Comparison of ENCODE assay signal across 18 cellular contexts in genomic region chr1:56450004-56450666, GRCh38.
"Had no signal": no experiment of that assay in that cellular context is flagged by ENCODE, and none has a peak within 500 bp of the region (broad histone marks: within the 10 kb centered on the region; RNA-seq: fewer than 3 reads in every experiment).

No MANE protein-coding gene starts in this region.

- H3K4me1 ChIP-seq: foreskin keratinocyte had no signal

- H3K4me1 Mint-ChIP-seq: activated CD4-positive, alpha-beta memory T cell treated with anti-CD3 and anti-CD28 coated beads, Interleukin-2, amount 10 ng/mL, durations not matched to agents 7 days and 5 days; activated naive CD8-positive, alpha-beta T cell treated with anti-CD3 and anti-CD28 coated beads, Interleukin-2, amount 10 ng/mL, durations not matched to agents 7 days and 5 days had no signal

- DNase-seq: activated CD4-positive, alpha-beta memory T cell treated with anti-CD3 and anti-CD28 coated beads, Interleukin-2, amount 10 ng/mL, durations not matched to agents 7 days and 5 days; activated CD4-positive, alpha-beta T cell treated with anti-CD3 and anti-CD28 coated beads for 1 hour; activated naive CD8-positive, alpha-beta T cell treated with anti-CD3 and anti-CD28 coated beads, Interleukin-2, amount 10 ng/mL, durations not matched to agents 7 days and 5 days; foreskin keratinocyte; head of caudate nucleus; kidney glomerular epithelial cell; naive B cell; psoas muscle; sigmoid colon; stimulated activated CD4-positive, alpha-beta T cell treated with anti-CD3 and anti-CD28 coated beads, Interleukin-12 subunit alpha, Interleukin-12 subunit beta, amount 100 ng/mL, for 4 hours; stimulated activated naive CD4-positive, alpha-beta T cell treated with Interleukin-2 at 50 U/mL for 16 hours; SW 1271; upper lobe of left lung had no signal

- H3K4me3 Mint-ChIP-seq: activated CD4-positive, alpha-beta memory T cell treated with anti-CD3 and anti-CD28 coated beads, Interleukin-2, amount 10 ng/mL, durations not matched to agents 7 days and 5 days; activated naive CD8-positive, alpha-beta T cell treated with anti-CD3 and anti-CD28 coated beads, Interleukin-2, amount 10 ng/mL, durations not matched to agents 7 days and 5 days had no signal

- H3K4me3 ChIP-seq: ascending aorta, lung, psoas muscle, sigmoid colon, suprapubic skin, upper lobe of left lung had no signal

- H3K27me3 Mint-ChIP-seq: activated CD4-positive, alpha-beta memory T cell treated with anti-CD3 and anti-CD28 coated beads, Interleukin-2, amount 10 ng/mL, durations not matched to agents 7 days and 5 days; activated naive CD8-positive, alpha-beta T cell treated with anti-CD3 and anti-CD28 coated beads, Interleukin-2, amount 10 ng/mL, durations not matched to agents 7 days and 5 days had no signal

- H3K27ac ChIP-seq: ascending aorta, foreskin keratinocyte, psoas muscle, sigmoid colon, suprapubic skin had no signal

- H3K36me3 Mint-ChIP-seq: activated naive CD8-positive, alpha-beta T cell treated with anti-CD3 and anti-CD28 coated beads, Interleukin-2, amount 10 ng/mL, durations not matched to agents 7 days and 5 days; naive B cell had no signal

- H3K9me3 Mint-ChIP-seq: activated CD4-positive, alpha-beta memory T cell treated with anti-CD3 and anti-CD28 coated beads, Interleukin-2, amount 10 ng/mL, durations not matched to agents 7 days and 5 days; activated naive CD8-positive, alpha-beta T cell treated with anti-CD3 and anti-CD28 coated beads, Interleukin-2, amount 10 ng/mL, durations not matched to agents 7 days and 5 days; naive B cell had no signal

- FAIRE-seq: bronchial epithelial cell, colon had no signal

- ATAC-seq: foreskin keratinocyte, psoas muscle had no signal

- H3K36me3 ChIP-seq: ascending aorta, sigmoid colon, suprapubic skin, upper lobe of left lung had no signal

- H3K9me3 ChIP-seq: ascending aorta, psoas muscle, sigmoid colon, suprapubic skin, upper lobe of left lung had no signal

- H3K27ac Mint-ChIP-seq: activated CD4-positive, alpha-beta memory T cell treated with anti-CD3 and anti-CD28 coated beads, Interleukin-2, amount 10 ng/mL, durations not matched to agents 7 days and 5 days; activated naive CD8-positive, alpha-beta T cell treated with anti-CD3 and anti-CD28 coated beads, Interleukin-2, amount 10 ng/mL, durations not matched to agents 7 days and 5 days had no signal

- H3K27me3 ChIP-seq: ascending aorta, foreskin keratinocyte, sigmoid colon, suprapubic skin, upper lobe of left lung had no signal
